ENCODE assay signal across 13 cellular contexts in genomic region chr4:174154455-174154854, GRCh38.
A peak's percentile ranks its signal among the peaks of the same experiment; 100 is the strongest.
DNase-seq lines count a peak whose midpoint lies in the region; ATAC-seq and TF ChIP-seq lines count a peak whose summit lies in the region.
"Had no signal": no experiment of that assay in that cellular context is flagged by ENCODE, and none has a peak within 500 bp of the region (broad histone marks: within the 10 kb centered on the region; RNA-seq: fewer than 3 reads in every experiment).

No MANE protein-coding gene starts in this region.

- H3K4me3 Mint-ChIP-seq in activated CD8-positive, alpha-beta memory T cell treated with anti-CD3 and anti-CD28 coated beads, Interleukin-2, amount 10 ng/mL, durations not matched to agents 7 days and 5 days: no peak overlapping the region

- TF ChIP-seq CTCF in RWPE1 (conservative IDR thresholded peaks at IDR 0.05; ENCODE audit: low read depth) (no peak), fibroblast of the aortic adventitia (IDR thresholded peaks at IDR 0.05; ENCODE audit: insufficient read depth, low read length) (no peak), retinal pigment epithelial cell (conservative IDR thresholded peaks at IDR 0.05; ENCODE audit: low read depth, low read length) (no peak)

- no peak overlapping the region for H3K27ac ChIP-seq in RWPE1
- H3K27ac ChIP-seq: right lobe of liver, testis had no signal

- no peaks in the 10 kb centered on the region for H3K4me1 Mint-ChIP-seq in activated CD8-positive, alpha-beta memory T cell treated with anti-CD3 and anti-CD28 coated beads, Interleukin-2, amount 10 ng/mL, durations not matched to agents 7 days and 5 days

- CTCF ChIA-PET in RWPE1 (lab: Yijun Ruan, JAX): interaction anchor here (0.6 kb wide), 2 partner anchors 44 to 164 kb away, joined by 3 to 5 read pairs; no protein-coding TSS in a partner anchor
- CTCF ChIA-PET in activated CD8-positive, alpha-beta memory T cell treated with anti-CD3 and anti-CD28 coated beads, Interleukin-2, amount 10 ng/mL, durations not matched to agents 7 days and 5 days (lab: Charles Lee): no interaction called here

- H3K27ac Mint-ChIP-seq in activated CD8-positive, alpha-beta memory T cell treated with anti-CD3 and anti-CD28 coated beads, Interleukin-2, amount 10 ng/mL, durations not matched to agents 7 days and 5 days: no peak overlapping the region
- H3K27ac Mint-ChIP-seq: activated naive CD4-positive, alpha-beta T cell treated with anti-CD3 and anti-CD28 coated beads, Interleukin-2, amount 50 U/mL, for 72 hours had no signal

- ATAC-seq in HG03571 (IDR thresholded peaks at IDR 0.05; ENCODE audit: unreplicated experiment): no peak
- no peak for ATAC-seq in activated CD8-positive, alpha-beta memory T cell treated with anti-CD3 and anti-CD28 coated beads, Interleukin-2, amount 10 ng/mL, durations not matched to agents 7 days and 5 days
- no peak for ATAC-seq in HG03097 (IDR thresholded peaks at IDR 0.05; ENCODE audit: low FRiP score, unreplicated experiment)
- ATAC-seq: activated naive CD4-positive, alpha-beta T cell treated with anti-CD3 and anti-CD28 coated beads, Interleukin-2, amount 50 U/mL, for 72 hours had no signal

- peak; percentile 50 for DNase-seq in EL
- DNase-seq in RWPE1 (ENCODE audit: low spot score): peak; percentile 56
- DNase-seq in fibroblast of the aortic adventitia (ENCODE audit: low read depth): peak; percentile 80
- DNase-seq in retinal pigment epithelial cell (ENCODE audit: low read depth): peak; percentile 20
- no peak for DNase-seq in activated CD8-positive, alpha-beta memory T cell treated with anti-CD3 and anti-CD28 coated beads, Interleukin-2, amount 10 ng/mL, durations not matched to agents 7 days and 5 days
- DNase-seq in stimulated activated CD4-positive, alpha-beta T cell treated with anti-CD3 and anti-CD28 coated beads, Interleukin-1b, Interleukin-23, amount 100 ng/mL, for 48 hours: no peak
- DNase-seq: H7, right lobe of liver, T-helper 2 cell, testis had no signal

- H3K36me3 Mint-ChIP-seq in activated CD8-positive, alpha-beta memory T cell treated with anti-CD3 and anti-CD28 coated beads, Interleukin-2, amount 10 ng/mL, durations not matched to agents 7 days and 5 days: no peaks in the 10 kb centered on the region
- H3K36me3 Mint-ChIP-seq: activated naive CD4-positive, alpha-beta T cell treated with anti-CD3 and anti-CD28 coated beads, Interleukin-2, amount 50 U/mL, for 72 hours had no signal

- POLR2A ChIA-PET in RWPE1 (lab: Yijun Ruan, JAX; ENCODE audit: low non-redundant PET): no interaction called here

- H3K4me3 ChIP-seq in fibroblast of the aortic adventitia (ENCODE audit: low read depth, low read length) (peak overlapping the region; percentile 47), retinal pigment epithelial cell (ENCODE audit: low read length) (no peak overlapping the region)
- H3K4me3 ChIP-seq: right lobe of liver had no signal

- H3K9me3 Mint-ChIP-seq in activated CD8-positive, alpha-beta memory T cell treated with anti-CD3 and anti-CD28 coated beads, Interleukin-2, amount 10 ng/mL, durations not matched to agents 7 days and 5 days (ENCODE audit: low read depth): no peaks in the 10 kb centered on the region
- H3K9me3 Mint-ChIP-seq: activated naive CD4-positive, alpha-beta T cell treated with anti-CD3 and anti-CD28 coated beads, Interleukin-2, amount 50 U/mL, for 72 hours had no signal

- peaks cover 28% of the 10 kb centered on the region for H3K27me3 Mint-ChIP-seq in activated CD8-positive, alpha-beta memory T cell treated with anti-CD3 and anti-CD28 coated beads, Interleukin-2, amount 10 ng/mL, durations not matched to agents 7 days and 5 days

Comparison
In these comparisons a context has a peak if more than half of its experiments do, and no peak if none do; other contexts are left out.
1. DNase-seq: peak in EL (single experiment), RWPE1 (single experiment), fibroblast of the aortic adventitia (single experiment) and retinal pigment epithelial cell (single experiment); none in activated CD8-positive, alpha-beta memory T cell treated with anti-CD3 and anti-CD28 coated beads, Interleukin-2, amount 10 ng/mL, durations not matched to agents 7 days and 5 days (single experiment) and stimulated activated CD4-positive, alpha-beta T cell treated with anti-CD3 and anti-CD28 coated beads, Interleukin-1b, Interleukin-23, amount 100 ng/mL, for 48 hours (single experiment).